Comparison of ENCODE assay signal across 12 cellular contexts in genomic region chr6:131946992-131947955, GRCh38. TPM values are rescaled to one million over a fixed set of nuclear protein-coding genes. Genes with fewer than 3 reads are reported as not detected.
A peak's percentile ranks its signal among the peaks of the same experiment; 100 is the strongest.
DNase-seq lines count a peak whose midpoint lies in the region; ATAC-seq, FAIRE-seq and TF ChIP-seq lines count a peak whose summit lies in the region.
"Had no signal": no experiment of that assay in that cellular context is flagged by ENCODE, and none has a peak within 500 bp of the region (broad histone marks: within the 10 kb centered on the region; RNA-seq: fewer than 3 reads in every experiment).

No MANE protein-coding gene starts in this region.

- H3K36me3 Mint-ChIP-seq in naive thymus-derived CD8-positive, alpha-beta T cell: peaks cover 0 to 2% (median 2%) of the 10 kb centered on the region in 3 donors
- peaks cover 6% of the 10 kb centered on the region for H3K36me3 Mint-ChIP-seq in effector memory CD8-positive, alpha-beta T cell (ENCODE audit: insufficient read depth)

- no peak for TF ChIP-seq EP300 in esophagus muscularis mucosa (IDR thresholded peaks at IDR 0.05)

- POLR2A ChIA-PET in Panc1 (lab: Charles Lee): no interaction called here
- POLR2A ChIA-PET in naive thymus-derived CD8-positive, alpha-beta T cell (lab: Charles Lee): no interaction called here

- peaks cover 35 to 67% (median 52%) of the 10 kb centered on the region in 5 donors for H3K27me3 Mint-ChIP-seq in naive thymus-derived CD8-positive, alpha-beta T cell
- peaks cover 51 to 68% of the 10 kb centered on the region in 2 donors for H3K27me3 Mint-ChIP-seq in effector memory CD8-positive, alpha-beta T cell

- H3K27ac ChIP-seq in Panc1 (ENCODE audit: low read length) (peak overlapping the region; percentile 14; the same call in 1 of the 2 replicates), esophagus muscularis mucosa (replicated peaks in 1 of 4) (peak overlapping the region; percentile 96 to 97 (median 97))
- H3K27ac ChIP-seq: neutrophil had no signal

- H3K36me3 ChIP-seq in Panc1 (ENCODE audit: control insufficient read depth, insufficient read depth, low read length) (peaks cover 4% of the 10 kb centered on the region; the same call in 1 of the 2 replicates), esophagus muscularis mucosa (peaks cover 0 to 25% (median 20%) of the 10 kb centered on the region in 4 donors), neuron (ENCODE audit: insufficient read depth, low read length) (peaks cover 32% of the 10 kb centered on the region)
- H3K36me3 ChIP-seq: neutrophil had no signal

- H3K27ac Mint-ChIP-seq in naive thymus-derived CD8-positive, alpha-beta T cell: no peak overlapping the region
- H3K27ac Mint-ChIP-seq in effector memory CD8-positive, alpha-beta T cell: no peak overlapping the region
- H3K27ac Mint-ChIP-seq: dendritic cell treated with granulocyte-macrophage colony-stimulating factor and Interleukin-4, amounts not matched to agents 40 ng/mL and 50 ng/mL, for 4 days had no signal

- peak overlapping the region; percentile 98 for H3K4me3 ChIP-seq in AG10803 (ENCODE audit: low read length)
- H3K4me3 ChIP-seq in Panc1 (ENCODE audit: low read depth in 2 of 2, low read length in 2 of 2): peak overlapping the region in 1 of 2 experiments; percentile 71; a peak in 2 of 4 replicates
- peak overlapping the region; percentile 86 to 94 (median 90) for H3K4me3 ChIP-seq in esophagus muscularis mucosa
- peak overlapping the region; percentile 84 for H3K4me3 ChIP-seq in neuron (ENCODE audit: low read length)

- H3K27me3 ChIP-seq in Panc1 (ENCODE audit: control insufficient read depth, insufficient read depth, low read length) (no peaks in the 10 kb centered on the region), esophagus muscularis mucosa (no peaks in the 10 kb centered on the region), neuron (ENCODE audit: insufficient read depth, low read length) (no peaks in the 10 kb centered on the region)

- CTCF ChIA-PET in Panc1 (lab: Charles Lee): interaction anchor here (0.6 kb wide), 1 partner anchor 30 kb away, joined by 3 read pairs; no protein-coding TSS in a partner anchor

- peaks cover 7 to 14% (median 10%) of the 10 kb centered on the region in 4 donors for H3K4me1 Mint-ChIP-seq in naive thymus-derived CD8-positive, alpha-beta T cell
- H3K4me1 Mint-ChIP-seq in effector memory CD8-positive, alpha-beta T cell (ENCODE audit: low read depth in 2 of 2): peaks cover 4 to 11% of the 10 kb centered on the region in 2 donors

- no peaks in the 10 kb centered on the region for H3K9me3 Mint-ChIP-seq in naive thymus-derived CD8-positive, alpha-beta T cell
- no peaks in the 10 kb centered on the region for H3K9me3 Mint-ChIP-seq in effector memory CD8-positive, alpha-beta T cell
- H3K9me3 Mint-ChIP-seq: dendritic cell treated with granulocyte-macrophage colony-stimulating factor and Interleukin-4, amounts not matched to agents 40 ng/mL and 50 ng/mL, for 4 days had no signal

- no TSS peak for BruUV-seq in Panc1 (replicated peaks; lab: Mats Ljungman, UMichigan)

- TF ChIP-seq POLR2A in esophagus muscularis mucosa (IDR thresholded peaks at IDR 0.05; ENCODE audit: low read depth): peak; percentile 20

- H3K4me3 Mint-ChIP-seq in naive thymus-derived CD8-positive, alpha-beta T cell: no peak overlapping the region
- H3K4me3 Mint-ChIP-seq in effector memory CD8-positive, alpha-beta T cell: no peak overlapping the region
- H3K4me3 Mint-ChIP-seq: dendritic cell treated with granulocyte-macrophage colony-stimulating factor and Interleukin-4, amounts not matched to agents 40 ng/mL and 50 ng/mL, for 4 days had no signal

- DNase-seq in AG10803 (ENCODE audit: low read depth): peak; percentile 85
- peak; percentile 56 for DNase-seq in Panc1 (ENCODE audit: low read depth, low spot score)
- DNase-seq in esophagus muscularis mucosa (ENCODE audit: extremely low spot score): no peak
- DNase-seq in naive thymus-derived CD8-positive, alpha-beta T cell: no peak
- no peak for DNase-seq in D721Med (ENCODE audit: insufficient read length, low spot score)
- no peak for DNase-seq in effector memory CD8-positive, alpha-beta T cell
- DNase-seq: C1 segment of cervical spinal cord, NCI-H1694 treated with DMSO at 0.1 percent for 48 hours had no signal

- WGBS in esophagus muscularis mucosa: 37% methylated on average over 6 of the region's 6 CpGs

- ATAC-seq in Panc1 (no peak), HG03108 (IDR thresholded peaks at IDR 0.05; ENCODE audit: unreplicated experiment) (no peak)
- ATAC-seq in naive thymus-derived CD8-positive, alpha-beta T cell: no peak
- ATAC-seq in effector memory CD8-positive, alpha-beta T cell (replicated peaks): no peak

- in situ Hi-C loops in Panc1 (cut with HindIII; ENCODE audit: low pct_unique_long_range_greater_than_20kb, low sequenced_read_pairs): no loop called here

- no peak overlapping the region for H2AFZ ChIP-seq in neuron (ENCODE audit: low read depth, low read length)

- no peak for FAIRE-seq in D721Med (lab: Jason Lieb, UNC)

- H3K4me1 ChIP-seq in Panc1 (ENCODE audit: control insufficient read depth, insufficient read depth, low read length) (peaks cover 22% of the 10 kb centered on the region), esophagus muscularis mucosa (peaks cover 8 to 22% (median 15%) of the 10 kb centered on the region in 4 donors), neuron (ENCODE audit: insufficient read depth, low read length) (peaks cover 30% of the 10 kb centered on the region)

- no peaks in the 10 kb centered on the region for H3K9me3 ChIP-seq in Panc1 (ENCODE audit: control insufficient read depth, insufficient read depth, low read depth, low read length)
- H3K9me3 ChIP-seq in esophagus muscularis mucosa: no peaks in the 10 kb centered on the region
- H3K9me3 ChIP-seq in neuron (ENCODE audit: low read length): no peaks in the 10 kb centered on the region
- H3K9me3 ChIP-seq: neutrophil had no signal

- no peak for TF ChIP-seq CTCF in AG10803 (conservative IDR thresholded peaks at IDR 0.05; ENCODE audit: low read length)
- TF ChIP-seq CTCF in Panc1 (IDR thresholded peaks at IDR 0.05): no peak
- TF ChIP-seq CTCF in esophagus muscularis mucosa (IDR thresholded peaks at IDR 0.05): no peak
- no peak for TF ChIP-seq CTCF in D721Med (IDR thresholded peaks at IDR 0.05; ENCODE audit: insufficient read depth, missing control alignments)

- intact Hi-C loops in Panc1 (cut with micrococcal nuclease; ENCODE audit: unreplicated experiment) (no loop called here), esophagus muscularis mucosa (cut with DNase I) (no loop called here)

RNA-seq across cellular contexts. Expression of gene CCN2, which starts 3.9 kb away (rescaled TPM):
- 155 TPM for total RNA-seq in Panc1 (2021; ENCODE audit: unreplicated experiment)
- polyA plus RNA-seq in Panc1 (2012; ENCODE audit: insufficient read length): 226 TPM
- total RNA-seq in esophagus muscularis mucosa: 100 to 1,000 TPM; 418 to 749 (median 509) TPM
- total RNA-seq in naive thymus-derived CD8-positive, alpha-beta T cell: under 1 TPM in 1 of 2 experiments, not detected in 1; 0.41 TPM
- not detected for polyA plus RNA-seq in naive thymus-derived CD8-positive, alpha-beta T cell

Comparison
In these comparisons a context has a peak if more than half of its experiments do, and no peak if none do; other contexts are left out.
1. DNase-seq: peak in AG10803 (single experiment) and Panc1 (single experiment); none in esophagus muscularis mucosa (single experiment), naive thymus-derived CD8-positive, alpha-beta T cell (0 of 10), D721Med (single experiment) and effector memory CD8-positive, alpha-beta T cell (0 of 3).
2. RNA of gene CCN2, which starts 3.9 kb away (total RNA-seq): 418 to 749 TPM in esophagus muscularis mucosa and 155 TPM in Panc1 (single experiment); 0.41 TPM in naive thymus-derived CD8-positive, alpha-beta T cell; every median in the first group is over 100 times any median in the second.